1 cellular context compared by ENCODE assay signal in the genomic region with DNA sequence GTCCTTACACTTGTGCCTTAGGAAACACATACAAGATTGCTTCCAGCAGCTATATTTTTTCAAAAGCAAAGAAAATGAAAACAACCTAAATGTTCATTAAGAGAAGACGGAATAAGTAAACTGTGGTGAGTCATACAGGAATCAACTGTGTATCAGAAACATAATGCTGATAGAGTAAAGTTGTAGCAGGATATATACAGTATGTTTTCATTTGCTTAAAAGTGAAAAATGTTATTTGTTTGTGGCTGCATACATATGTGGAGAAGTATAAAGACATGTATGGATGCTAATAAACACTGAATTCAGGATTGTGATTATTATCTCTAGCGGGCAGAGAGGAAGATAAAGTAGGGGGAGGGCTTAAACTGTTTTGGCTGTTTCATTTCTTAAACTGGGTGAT.
TF ChIP-seq lines count a peak whose summit lies in the region.

No MANE protein-coding gene starts in this region.

TF ChIP-seq in GM12878, 131 proteins besides CTCF, POLR2A, EP300 and RAD21:
- no peak for TF ChIP-seq TBL1XR1 (IDR thresholded peaks at IDR 0.05; ENCODE audit: low read depth, low read length)
- no peak for TF ChIP-seq NFIC (IDR thresholded peaks at IDR 0.05; ENCODE audit: low read depth, low read length)
- no peak for TF ChIP-seq ATF2 (IDR thresholded peaks at IDR 0.05; ENCODE audit: low read length)
- no peak for TF ChIP-seq SUPT20H (IDR thresholded peaks at IDR 0.05; ENCODE audit: borderline replicate concordance, control insufficient read depth, low read depth, low read length)
- no peak for TF ChIP-seq GABPA (IDR thresholded peaks at IDR 0.05; ENCODE audit: low read depth)
- no peak for TF ChIP-seq TCF7 (IDR thresholded peaks at IDR 0.05; ENCODE audit: borderline replicate concordance)
- TF ChIP-seq, protein P1, sequence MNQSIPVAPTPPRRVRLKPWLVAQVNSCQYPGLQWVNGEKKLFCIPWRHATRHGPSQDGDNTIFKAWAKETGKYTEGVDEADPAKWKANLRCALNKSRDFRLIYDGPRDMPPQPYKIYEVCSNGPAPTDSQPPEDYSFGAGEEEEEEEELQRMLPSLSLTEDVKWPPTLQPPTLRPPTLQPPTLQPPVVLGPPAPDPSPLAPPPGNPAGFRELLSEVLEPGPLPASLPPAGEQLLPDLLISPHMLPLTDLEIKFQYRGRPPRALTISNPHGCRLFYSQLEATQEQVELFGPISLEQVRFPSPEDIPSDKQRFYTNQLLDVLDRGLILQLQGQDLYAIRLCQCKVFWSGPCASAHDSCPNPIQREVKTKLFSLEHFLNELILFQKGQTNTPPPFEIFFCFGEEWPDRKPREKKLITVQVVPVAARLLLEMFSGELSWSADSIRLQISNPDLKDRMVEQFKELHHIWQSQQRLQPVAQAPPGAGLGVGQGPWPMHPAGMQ (IDR thresholded peaks at IDR 0.05; ENCODE audit: borderline replicate concordance), result no peak
- no peak for TF ChIP-seq NR2C1 (IDR thresholded peaks at IDR 0.05)
- no peak for TF ChIP-seq SREBF1 (IDR thresholded peaks at IDR 0.05; ENCODE audit: low read length)
- TF ChIP-seq ZNF217 (IDR thresholded peaks at IDR 0.05), result no peak
- no peak for TF ChIP-seq RUNX3 (IDR thresholded peaks at IDR 0.05; ENCODE audit: low read length)
- no peak for TF ChIP-seq RBBP5 (conservative IDR thresholded peaks at IDR 0.05)
- no peak for TF ChIP-seq FOS (IDR thresholded peaks at IDR 0.05; ENCODE audit: borderline replicate concordance, extremely low read depth, insufficient read length)
- TF ChIP-seq ZNF207 (IDR thresholded peaks at IDR 0.05; ENCODE audit: borderline replicate concordance), result no peak
- TF ChIP-seq MTA2 (IDR thresholded peaks at IDR 0.05; ENCODE audit: low read depth), result no peak
- TF ChIP-seq DPF2 (IDR thresholded peaks at IDR 0.05), result no peak
